ENCODE assay signal across 9 cellular contexts in the genomic region with DNA sequence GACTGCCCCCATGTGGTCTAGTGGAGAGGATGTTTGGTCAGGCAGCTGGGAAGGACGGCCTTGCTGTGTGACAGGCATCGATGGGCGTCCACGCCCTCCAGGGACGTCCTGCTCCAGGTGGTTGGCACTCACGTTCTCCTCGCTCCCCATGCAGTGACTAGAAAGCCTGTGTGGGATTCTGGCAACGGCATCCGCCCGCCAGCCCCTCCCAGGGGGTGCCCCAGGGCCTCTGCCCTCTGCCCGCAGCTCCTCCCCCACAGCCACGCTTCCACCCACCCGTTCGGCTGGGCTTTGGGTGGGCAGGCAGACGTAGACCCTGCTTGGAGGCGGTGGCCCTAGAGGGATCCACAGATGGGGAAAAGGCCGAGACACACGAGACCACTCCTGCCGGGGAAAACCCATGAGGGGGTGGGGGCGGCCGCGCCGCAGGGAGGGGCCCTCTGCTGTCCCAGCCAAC. TPM values are rescaled to one million over a fixed set of nuclear protein-coding genes. Genes with fewer than 3 reads are reported as not detected.
DNase-seq lines count a peak whose midpoint lies in the region; ATAC-seq, FAIRE-seq and TF ChIP-seq lines count a peak whose summit lies in the region.
"Had no signal": no experiment of that assay in that cellular context is flagged by ENCODE, and none has a peak within 500 bp of the region (broad histone marks: within the 10 kb centered on the region; RNA-seq: fewer than 3 reads in every experiment).

No MANE protein-coding gene starts in this region.

- dilution Hi-C loops in mammary epithelial cell (cut with HindIII; ENCODE audit: low sequenced_read_pairs): no loop called here

- POLR2A ChIA-PET in activated CD4-positive, alpha-beta T cell treated with anti-CD3 and anti-CD28 coated beads for 36 hours (lab: Charles Lee): no interaction called here

- CTCF ChIA-PET in activated CD4-positive, alpha-beta T cell treated with anti-CD3 and anti-CD28 coated beads for 36 hours (lab: Charles Lee): interaction anchor here (0.6 to 1.3 kb wide), 4 partner anchors 84 to 176 kb away, joined by 3 read pairs; no protein-coding TSS in a partner anchor
- CTCF ChIA-PET in mammary epithelial cell (lab: Charles Lee; ENCODE audit: low non-redundant PET): no interaction called here

- no peak for FAIRE-seq in D721Med (lab: Jason Lieb, UNC)
- FAIRE-seq: endometrium had no signal

- intact Hi-C loops in activated CD4-positive, alpha-beta T cell treated with anti-CD3 and anti-CD28 coated beads for 36 hours (cut with DNase I, micrococcal nuclease): loop anchor here (1.0 to 10.0 kb wide), 7 partner anchors 17 to 151 kb away; partner anchors contain the start of genes CYBA (in 2 of the 2), MVD (in 1 of the 2), PIEZO1 (in 1 of the 2) and SNAI3 (in 1 of the 2)
- intact Hi-C loops in mammary epithelial cell (cut with micrococcal nuclease): no loop called here

- peak; percentile 81 for DNase-seq in activated CD4-positive, alpha-beta T cell treated with anti-CD3 and anti-CD28 coated beads for 36 hours
- DNase-seq in activated CD4-positive, alpha-beta T cell treated with anti-CD3 and anti-CD28 coated beads for 1 hour: no peak
- DNase-seq in mammary epithelial cell (peak; percentile 24), lung (ENCODE audit: low spot score) (no peak), D721Med (ENCODE audit: insufficient read length, low spot score) (no peak)

- H4K20me1 ChIP-seq in SU-DHL-6 (ENCODE audit: low read depth, low read length): no peaks in the 10 kb centered on the region
- H4K20me1 ChIP-seq in mammary epithelial cell (ENCODE audit: insufficient read depth, low read length): no peaks in the 10 kb centered on the region

- H3K79me2 ChIP-seq in SU-DHL-6 (ENCODE audit: insufficient read depth, low read length): no peaks in the 10 kb centered on the region
- no peaks in the 10 kb centered on the region for H3K79me2 ChIP-seq in mammary epithelial cell (ENCODE audit: insufficient read depth, low read length)

- no peaks in the 10 kb centered on the region for H3K9me3 Mint-ChIP-seq in activated CD4-positive, alpha-beta T cell treated with anti-CD3 and anti-CD28 coated beads for 36 hours (ENCODE audit: low read depth)

- H3K9me3 ChIP-seq in SU-DHL-6 (ENCODE audit: insufficient read depth, low read length) (peaks cover 11% of the 10 kb centered on the region; the same call in 1 of the 2 replicates), mammary epithelial cell (replicated peaks; ENCODE audit: insufficient read depth, low read length) (no peaks in the 10 kb centered on the region), lung (ENCODE audit: control insufficient read depth in 2 of 2, insufficient read depth in 1 of 2, low read length in 1 of 2) (no peaks in the 10 kb centered on the region), thymus (ENCODE audit: control insufficient read depth) (peaks cover 3% of the 10 kb centered on the region)

- H3K4me3 Mint-ChIP-seq in activated CD4-positive, alpha-beta T cell treated with anti-CD3 and anti-CD28 coated beads for 36 hours: peak overlapping the region; percentile 56

- peak overlapping the region; percentile 47 for H3K4me2 ChIP-seq in SU-DHL-6 (ENCODE audit: low read depth, low read length, poor library complexity, severe bottlenecking)
- peak overlapping the region; percentile 98 for H3K4me2 ChIP-seq in mammary epithelial cell (ENCODE audit: insufficient read depth, low read depth, low read length)

- H2AFZ ChIP-seq in SU-DHL-6 (ENCODE audit: low read depth, low read length, severe bottlenecking): no peak overlapping the region
- no peak overlapping the region for H2AFZ ChIP-seq in mammary epithelial cell (ENCODE audit: low read depth, low read length)

- TF ChIP-seq CTCF in SU-DHL-6 (IDR thresholded peaks at IDR 0.05; ENCODE audit: insufficient read depth, low read length, poor library complexity, severe bottlenecking) (no peak), mammary epithelial cell (conservative IDR thresholded peaks at IDR 0.05 in 1 of 2, IDR thresholded peaks at IDR 0.05 in 1 of 2; ENCODE audit: extremely low read depth in 1 of 2, insufficient read depth in 1 of 2, low read depth in 1 of 2, low read length in 2 of 2) (peak; percentile 35 to 42), lung (IDR thresholded peaks at IDR 0.05; ENCODE audit: control extremely low read depth, extremely low read depth) (no peak), D721Med (IDR thresholded peaks at IDR 0.05; ENCODE audit: insufficient read depth, missing control alignments) (no peak)

- no TSS peak for BruUV-seq in mammary epithelial cell (replicated peaks; lab: Mats Ljungman, UMichigan)

- peaks cover 22% of the 10 kb centered on the region for H3K4me1 ChIP-seq in mammary epithelial cell (ENCODE audit: insufficient read depth, low read length)
- H3K4me1 ChIP-seq in lung (ENCODE audit: control insufficient read depth in 2 of 2, insufficient read depth in 2 of 2, low read length in 2 of 2): peaks cover 0 to 7% of the 10 kb centered on the region in 2 donors
- peaks cover 5% of the 10 kb centered on the region for H3K4me1 ChIP-seq in thymus (ENCODE audit: control insufficient read depth, insufficient read depth, low read length)

- H3K27ac Mint-ChIP-seq in activated CD4-positive, alpha-beta T cell treated with anti-CD3 and anti-CD28 coated beads for 36 hours: no peak overlapping the region

- H3K36me3 Mint-ChIP-seq in activated CD4-positive, alpha-beta T cell treated with anti-CD3 and anti-CD28 coated beads for 36 hours (ENCODE audit: low read depth): peaks cover 23% of the 10 kb centered on the region

- H3K27ac ChIP-seq in SU-DHL-6 (ENCODE audit: low read depth, low read length) (peak overlapping the region; percentile 62), mammary epithelial cell (ENCODE audit: insufficient read depth, low read depth, low read length) (no peak overlapping the region), lung (ENCODE audit: low read depth in 1 of 2, low read length in 1 of 2) (no peak overlapping the region), thymus (ENCODE audit: low read depth) (no peak overlapping the region)

- H3K27me3 Mint-ChIP-seq in activated CD4-positive, alpha-beta T cell treated with anti-CD3 and anti-CD28 coated beads for 36 hours: peaks cover 16% of the 10 kb centered on the region

- peak; percentile 53 for ATAC-seq in activated CD4-positive, alpha-beta T cell treated with anti-CD3 and anti-CD28 coated beads for 36 hours
- ATAC-seq in HG02840 (IDR thresholded peaks at IDR 0.05; ENCODE audit: low FRiP score, unreplicated experiment): peak; percentile 13
- ATAC-seq in lung (ENCODE audit: insufficient read depth, low FRiP score): peak; percentile 16

- peaks cover 25% of the 10 kb centered on the region for H3F3A ChIP-seq in SU-DHL-6 (ENCODE audit: insufficient read depth)

- in situ Hi-C loops in mammary epithelial cell (cut with MboI; ENCODE audit: low sequenced_read_pairs in 2 of 2): no loop called here

- WGBS in mammary epithelial cell (ENCODE audit: low coverage, missing lambda C conversion rate): 27% methylated on average over 2 of the region's 23 CpGs
- WGBS in lung, 2 donors: 44 to 51% methylated on average over 23 of the region's 23 CpGs
- 40% methylated on average over 23 of the region's 23 CpGs for WGBS in thymus

- no peaks in the 10 kb centered on the region for H3K9me2 ChIP-seq in SU-DHL-6 (replicated peaks; ENCODE audit: insufficient read depth, low read length)

- H3K27me3 ChIP-seq in SU-DHL-6 (ENCODE audit: low read length) (no peaks in the 10 kb centered on the region), mammary epithelial cell (ENCODE audit: insufficient read depth, low read length) (peaks cover under 1% of the 10 kb centered on the region), lung (ENCODE audit: control insufficient read depth, insufficient read depth) (no peaks in the 10 kb centered on the region), thymus (ENCODE audit: control insufficient read depth, insufficient read depth) (peaks cover 22% of the 10 kb centered on the region)

- H3K4me1 Mint-ChIP-seq in activated CD4-positive, alpha-beta T cell treated with anti-CD3 and anti-CD28 coated beads for 36 hours: peaks cover 38% of the 10 kb centered on the region

- H3K9ac ChIP-seq in SU-DHL-6 (ENCODE audit: low read length): peak overlapping the region; percentile 24; the same call in 1 of the 2 replicates
- H3K9ac ChIP-seq in mammary epithelial cell (ENCODE audit: insufficient read depth, low read length): no peak overlapping the region

- H3K36me3 ChIP-seq in SU-DHL-6 (ENCODE audit: low read length) (no peaks in the 10 kb centered on the region), mammary epithelial cell (ENCODE audit: insufficient read depth, low read length) (peaks cover 1% of the 10 kb centered on the region), lung (ENCODE audit: control insufficient read depth in 2 of 2, insufficient read depth in 2 of 2, low read length in 2 of 2) (peaks cover 0 to 31% of the 10 kb centered on the region in 2 donors), thymus (ENCODE audit: control insufficient read depth, insufficient read depth) (peaks cover 46% of the 10 kb centered on the region)

- H3K4me3 ChIP-seq in SU-DHL-6 (ENCODE audit: insufficient read depth, low read length, poor library complexity, severe bottlenecking) (no peak overlapping the region), mammary epithelial cell (replicated peaks in 1 of 3; ENCODE audit: insufficient read depth in 1 of 3, low read depth in 2 of 3, low read length in 3 of 3) (no peak overlapping the region), lung (no peak overlapping the region), thymus (ENCODE audit: low read length) (peak overlapping the region; percentile 33)

RNA-seq across cellular contexts. Expression of gene IL17C, which starts 4.7 kb away (rescaled TPM):
- under 1 TPM in 1 of 2 experiments, not detected in 1; 0.18 TPM for total RNA-seq in activated CD4-positive, alpha-beta T cell treated with anti-CD3 and anti-CD28 coated beads for 36 hours
- not detected for total RNA-seq in mammary epithelial cell
- 0.06 TPM for polyA plus RNA-seq in mammary epithelial cell
- polyA minus RNA-seq in mammary epithelial cell: not detected
- not detected for total RNA-seq in lung
- polyA plus RNA-seq in lung: 1 to 10 TPM in 1 of 2 donors, under 1 TPM in 1; 0.14 to 1.8 TPM
- polyA plus RNA-seq in thymus: 0.09 TPM

RNA-seq across cellular contexts. Expression of gene CYBA, which starts 17.1 kb away (rescaled TPM):
- 100 to 1,000 TPM; 155 to 200 TPM for total RNA-seq in activated CD4-positive, alpha-beta T cell treated with anti-CD3 and anti-CD28 coated beads for 36 hours
- total RNA-seq in mammary epithelial cell: 10 to 100 TPM in 1 of 2 donors, 1 to 10 TPM in 1; 2.5 to 20.3 TPM
- 2.1 TPM for polyA plus RNA-seq in mammary epithelial cell
- polyA minus RNA-seq in mammary epithelial cell: 3.1 TPM
- total RNA-seq in lung: 100 to 1,000 TPM; 113 to 404 TPM
- 100 to 1,000 TPM; 294 to 879 TPM for polyA plus RNA-seq in lung
- 208 TPM for polyA plus RNA-seq in thymus

RNA-seq across cellular contexts. Expression of gene MVD, which starts 29.2 kb away (rescaled TPM):
- total RNA-seq in activated CD4-positive, alpha-beta T cell treated with anti-CD3 and anti-CD28 coated beads for 36 hours: 10 to 100 TPM; 62.8 to 81.1 TPM
- total RNA-seq in mammary epithelial cell (100 to 1,000 TPM in 1 of 2 donors, 10 to 100 TPM in 1; 57.7 to 171 TPM), lung (100 to 1,000 TPM in 1 of 2 donors, 10 to 100 TPM in 1; 39.1 to 123 TPM)
- polyA plus RNA-seq in mammary epithelial cell (136 TPM), lung (100 to 1,000 TPM; 115 to 135 TPM), thymus (30.2 TPM)
- 54.3 TPM for polyA minus RNA-seq in mammary epithelial cell

RNA-seq across cellular contexts. Expression of gene SNAI3, which starts 52.6 kb away (rescaled TPM):
- 1 to 10 TPM; 3.6 to 4.1 TPM for total RNA-seq in activated CD4-positive, alpha-beta T cell treated with anti-CD3 and anti-CD28 coated beads for 36 hours
- total RNA-seq in mammary epithelial cell (not detected), lung (1 to 10 TPM; 1.1 to 2.6 TPM)
- polyA plus RNA-seq in mammary epithelial cell (0.07 TPM), lung (1 to 10 TPM; 3.2 to 3.8 TPM), thymus (2.9 TPM)
- polyA minus RNA-seq in mammary epithelial cell: not detected

Comparison
In these comparisons a context has a peak if more than half of its experiments do, and no peak if none do; other contexts are left out.
1. DNase-seq: peak in activated CD4-positive, alpha-beta T cell treated with anti-CD3 and anti-CD28 coated beads for 36 hours (single experiment) and mammary epithelial cell (single experiment); none in activated CD4-positive, alpha-beta T cell treated with anti-CD3 and anti-CD28 coated beads for 1 hour (single experiment), lung (single experiment) and D721Med (single experiment).
2. CTCF ChIP-seq: peak in mammary epithelial cell (2 of 2); none in SU-DHL-6 (single experiment), lung (single experiment) and D721Med (single experiment).
3. RNA of gene CYBA, which starts 17.1 kb away (total RNA-seq): 113 to 404 TPM in lung and 155 to 200 TPM in activated CD4-positive, alpha-beta T cell treated with anti-CD3 and anti-CD28 coated beads for 36 hours; 2.5 to 20.3 TPM in mammary epithelial cell; every median in the first group is over 4 times any median in the second.
4. Peak in every context shown above with its lines, with median percentiles within 50 percentile points of each other: ATAC-seq.